In genomic region chr3:189900578-189900977, GRCh38 we compare ENCODE assay signal across 26 cellular contexts.
DNase-seq lines count a peak whose midpoint lies in the region; ATAC-seq, FAIRE-seq and TF ChIP-seq lines count a peak whose summit lies in the region.
"Had no signal": no experiment of that assay in that cellular context is flagged by ENCODE, and none has a peak within 500 bp of the region (broad histone marks: within the 10 kb centered on the region; RNA-seq: fewer than 3 reads in every experiment).

No MANE protein-coding gene starts in this region.

- WGBS in A549 (ENCODE audit: missing lambda C conversion rate): 88% methylated on average over 5 of the region's 5 CpGs

- H3K4me2 ChIP-seq in A549: no peak overlapping the region
- no peak overlapping the region for H3K4me2 ChIP-seq in PC-3 (ENCODE audit: low read length)

- ATAC-seq in A549 (no peak), PC-3 (no peak), mucosa of descending colon (peak; percentile 78), HG03039 (IDR thresholded peaks at IDR 0.05; ENCODE audit: unreplicated experiment) (no peak), HG02870 (IDR thresholded peaks at IDR 0.05; ENCODE audit: unreplicated experiment) (no peak)
- ATAC-seq: HCT116, Right ventricle myocardium inferior had no signal

- H3K9ac ChIP-seq in PC-3 (ENCODE audit: low read length): no peak overlapping the region

- H3K9me2 ChIP-seq in PC-3 (replicated peaks; ENCODE audit: low read length): no peaks in the 10 kb centered on the region

- intact Hi-C loops in PC-3 (cut with micrococcal nuclease) (no loop called here), mucosa of descending colon (cut with DNase I, micrococcal nuclease) (no loop called here)

- FAIRE-seq in A549 (lab: Jason Lieb, UNC): no peak
- FAIRE-seq: D721Med, GM19239, H1 had no signal

- BruUV-seq in PC-3 (replicated peaks; lab: Mats Ljungman, UMichigan): no TSS peak

- no peak for TF ChIP-seq POLR2A in A549 (IDR thresholded peaks at IDR 0.05; ENCODE audit: low read length)

- H3F3A ChIP-seq in PC-3 (ENCODE audit: low read length, unreplicated experiment): no peaks in the 10 kb centered on the region

- H3K4me3 ChIP-seq in A549 (no peak overlapping the region), PC-3 (ENCODE audit: low read length) (no peak overlapping the region), mucosa of descending colon (no peak overlapping the region)
- H3K4me3 ChIP-seq: Peyer's patch, SJSA1 had no signal

- CTCF ChIA-PET in A549 (lab: Yijun Ruan, JAX): no interaction called here
- CTCF ChIA-PET in PC-3 (lab: Charles Lee): no interaction called here

- H3K4me1 ChIP-seq in A549: peaks cover 38% of the 10 kb centered on the region
- H3K4me1 ChIP-seq in PC-3 (ENCODE audit: insufficient read depth, low read length): peaks cover 6% of the 10 kb centered on the region; the same call in 1 of the 2 replicates
- H3K4me1 ChIP-seq in mucosa of descending colon (ENCODE audit: low read depth): no peaks in the 10 kb centered on the region
- H3K4me1 ChIP-seq: Peyer's patch, SJSA1 had no signal

- no peaks in the 10 kb centered on the region for H4K20me1 ChIP-seq in PC-3 (ENCODE audit: low read length)

- POLR2A ChIA-PET in A549 (lab: Yijun Ruan, JAX) (no interaction called here), PC-3 (lab: Charles Lee; ENCODE audit: unreplicated experiment) (no interaction called here)

- TF ChIP-seq EP300 in A549 (IDR thresholded peaks at IDR 0.05): no peak

- H2AFZ ChIP-seq in PC-3 (ENCODE audit: low read length): no peak overlapping the region

- no peaks in the 10 kb centered on the region for H3K36me3 ChIP-seq in PC-3 (ENCODE audit: low read depth, low read length)
- H3K36me3 ChIP-seq in mucosa of descending colon (ENCODE audit: low read depth): no peaks in the 10 kb centered on the region
- H3K36me3 ChIP-seq: Peyer's patch, SJSA1 had no signal

- H3K27me3 ChIP-seq in PC-3 (ENCODE audit: low read length): no peaks in the 10 kb centered on the region
- H3K27me3 ChIP-seq: Peyer's patch, SJSA1 had no signal

- TF ChIP-seq CTCF in A549 (IDR thresholded peaks at IDR 0.05): no peak
- TF ChIP-seq CTCF in PC-3 (conservative IDR thresholded peaks at IDR 0.05; ENCODE audit: low read depth, low read length): no peak
- no peak for TF ChIP-seq CTCF in mucosa of descending colon (IDR thresholded peaks at IDR 0.05)

- TF ChIP-seq RAD21 in A549 (conservative IDR thresholded peaks at IDR 0.05 in 1 of 2, IDR thresholded peaks at IDR 0.05 in 1 of 2): no peak

- DNase-seq in A549 (ENCODE audit: low read depth in 1 of 2, low spot score in 1 of 2) (no peak), PC-3 (peak; percentile 35), epithelial cell of prostate (ENCODE audit: low read depth, low spot score) (peak; percentile 84), mucosa of descending colon (peak in 1 of 3 donors; percentile 31), caudate nucleus (lab: John Stamatoyannopoulos, UW) (no peak), midbrain (lab: John Stamatoyannopoulos, UW) (no peak)
- DNase-seq: 8988T; DMS53; GDM1; Kasumi-1; MM.1S; NCI-H1092; NCI-H146; NCI-H2029; NCI-H2227 treated with DMSO at 0.1 percent for 48 hours; NCI-H510A; NK-92 treated with Interleukin-12 subunit alpha and Interleukin-12 subunit beta, amount 100 ng/mL, for 24 hours; Peyer's patch had no signal

- peaks cover 12% of the 10 kb centered on the region for H3K9me3 ChIP-seq in A549
- H3K9me3 ChIP-seq in PC-3 (ENCODE audit: low read length): no peaks in the 10 kb centered on the region
- no peaks in the 10 kb centered on the region for H3K9me3 ChIP-seq in mucosa of descending colon
- H3K9me3 ChIP-seq: Peyer's patch, SJSA1 had no signal

- no peaks in the 10 kb centered on the region for H3K79me2 ChIP-seq in PC-3 (ENCODE audit: low read length)

- H3K27ac ChIP-seq in A549: peak overlapping the region; percentile 35 to 72; a peak in 4 of 6 replicates
- no peak overlapping the region for H3K27ac ChIP-seq in PC-3 (ENCODE audit: low read length)
- H3K27ac ChIP-seq in epithelial cell of prostate: peak overlapping the region; percentile 98
- no peak overlapping the region for H3K27ac ChIP-seq in caudate nucleus (ENCODE audit: low read depth, low read length)
- H3K27ac ChIP-seq: Peyer's patch, SJSA1 had no signal

TF ChIP-seq in A549, 52 proteins besides CTCF, POLR2A, EP300 and RAD21:
- no peak for TF ChIP-seq NPAS2 (CRISPR knock-in tag; IDR thresholded peaks at IDR 0.05; ENCODE audit: borderline replicate concordance)
- TF ChIP-seq FOXS1 (CRISPR knock-in tag; IDR thresholded peaks at IDR 0.05): no peak
- TF ChIP-seq NR3C1 (IDR thresholded peaks at IDR 0.05): no peak
- TF ChIP-seq BHLHE40 (IDR thresholded peaks at IDR 0.05; ENCODE audit: low read depth, low read length): no peak
- no peak for TF ChIP-seq HOXA7 (CRISPR knock-in tag; IDR thresholded peaks at IDR 0.05)
- no peak for TF ChIP-seq RFX5 (IDR thresholded peaks at IDR 0.05)
- TF ChIP-seq HDAC2 (IDR thresholded peaks at IDR 0.05): no peak
- TF ChIP-seq MAZ (IDR thresholded peaks at IDR 0.05; ENCODE audit: borderline replicate concordance, low read depth, low read length): no peak
- no peak for TF ChIP-seq KDM5A (IDR thresholded peaks at IDR 0.05)
- no peak for TF ChIP-seq ZC3H11A (IDR thresholded peaks at IDR 0.05)
- no peak for TF ChIP-seq RCOR1 (IDR thresholded peaks at IDR 0.05; ENCODE audit: low read depth, low read length)
- no peak for TF ChIP-seq SREBF2 (IDR thresholded peaks at IDR 0.05)
- TF ChIP-seq CBX2 (IDR thresholded peaks at IDR 0.05; ENCODE audit: borderline replicate concordance, low read depth): no peak
- no peak for TF ChIP-seq ZSCAN20 (CRISPR knock-in tag; IDR thresholded peaks at IDR 0.05)
- TF ChIP-seq KDM1A (IDR thresholded peaks at IDR 0.05; ENCODE audit: low read depth): no peak
- TF ChIP-seq EHMT2 (IDR thresholded peaks at IDR 0.05; ENCODE audit: low read depth): no peak
- TF ChIP-seq BCL3 (IDR thresholded peaks at IDR 0.05): no peak
- no peak for TF ChIP-seq CBX8 (IDR thresholded peaks at IDR 0.05)

Comparison
In these comparisons a context has a peak if more than half of its experiments do, and no peak if none do; other contexts are left out.
1. DNase-seq: peak in PC-3 (single experiment) and epithelial cell of prostate (single experiment); none in A549 (0 of 2), caudate nucleus (0 of 61) and midbrain (single experiment).
2. H3K27ac ChIP-seq: peak in A549 (2 of 2) and epithelial cell of prostate (single experiment); none in PC-3 (single experiment) and caudate nucleus (single experiment).